In the genomic region with DNA sequence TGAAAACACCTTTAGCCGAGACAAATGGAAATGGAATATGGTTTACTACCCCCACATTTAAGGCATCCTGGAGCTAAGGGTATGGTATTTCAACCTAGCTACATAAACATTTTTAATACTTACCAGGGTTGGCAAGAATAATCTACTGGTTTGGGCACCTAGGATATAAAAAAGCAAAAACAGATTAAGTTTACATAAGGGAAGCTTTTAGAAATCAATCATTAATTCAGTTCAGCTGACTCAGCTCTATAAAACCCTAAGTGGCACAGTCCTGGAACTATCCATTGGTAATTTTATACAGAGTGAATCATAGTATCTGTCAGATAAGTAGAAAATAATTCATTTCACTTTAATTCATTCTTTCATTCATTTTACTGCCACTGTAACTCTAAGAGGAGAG, we compare ENCODE assay signal across 3 cellular contexts.
A peak's percentile ranks its signal among the peaks of the same experiment; 100 is the strongest.
TF ChIP-seq lines count a peak whose summit lies in the region.

No MANE protein-coding gene starts in this region.

TF ChIP-seq in SK-N-SH treated with all-trans-retinoic acid at 6 μM for 48 hours, 23 proteins besides CTCF, POLR2A, EP300 and RAD21:
- TF ChIP-seq ISL1 (CRISPR knock-in tag; IDR thresholded peaks at IDR 0.05) (peak; percentile 74), POU6F1 (CRISPR knock-in tag; IDR thresholded peaks at IDR 0.05; ENCODE audit: borderline replicate concordance, low read depth) (no peak)
- TF ChIP-seq, protein P1, sequence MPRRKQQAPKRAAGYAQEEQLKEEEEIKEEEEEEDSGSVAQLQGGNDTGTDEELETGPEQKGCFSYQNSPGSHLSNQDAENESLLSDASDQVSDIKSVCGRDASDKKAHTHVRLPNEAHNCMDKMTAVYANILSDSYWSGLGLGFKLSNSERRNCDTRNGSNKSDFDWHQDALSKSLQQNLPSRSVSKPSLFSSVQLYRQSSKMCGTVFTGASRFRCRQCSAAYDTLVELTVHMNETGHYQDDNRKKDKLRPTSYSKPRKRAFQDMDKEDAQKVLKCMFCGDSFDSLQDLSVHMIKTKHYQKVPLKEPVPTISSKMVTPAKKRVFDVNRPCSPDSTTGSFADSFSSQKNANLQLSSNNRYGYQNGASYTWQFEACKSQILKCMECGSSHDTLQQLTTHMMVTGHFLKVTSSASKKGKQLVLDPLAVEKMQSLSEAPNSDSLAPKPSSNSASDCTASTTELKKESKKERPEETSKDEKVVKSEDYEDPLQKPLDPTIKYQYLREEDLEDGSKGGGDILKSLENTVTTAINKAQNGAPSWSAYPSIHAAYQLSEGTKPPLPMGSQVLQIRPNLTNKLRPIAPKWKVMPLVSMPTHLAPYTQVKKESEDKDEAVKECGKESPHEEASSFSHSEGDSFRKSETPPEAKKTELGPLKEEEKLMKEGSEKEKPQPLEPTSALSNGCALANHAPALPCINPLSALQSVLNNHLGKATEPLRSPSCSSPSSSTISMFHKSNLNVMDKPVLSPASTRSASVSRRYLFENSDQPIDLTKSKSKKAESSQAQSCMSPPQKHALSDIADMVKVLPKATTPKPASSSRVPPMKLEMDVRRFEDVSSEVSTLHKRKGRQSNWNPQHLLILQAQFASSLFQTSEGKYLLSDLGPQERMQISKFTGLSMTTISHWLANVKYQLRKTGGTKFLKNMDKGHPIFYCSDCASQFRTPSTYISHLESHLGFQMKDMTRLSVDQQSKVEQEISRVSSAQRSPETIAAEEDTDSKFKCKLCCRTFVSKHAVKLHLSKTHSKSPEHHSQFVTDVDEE (CRISPR knock-in tag; IDR thresholded peaks at IDR 0.05): no peak

TF ChIP-seq in SK-N-SH, 30 proteins besides CTCF, POLR2A, EP300 and RAD21:
- TF ChIP-seq GATA2 (CRISPR knock-in tag; IDR thresholded peaks at IDR 0.05) (no peak), TEAD4 (IDR thresholded peaks at IDR 0.05; ENCODE audit: borderline replicate concordance, insufficient read depth) (no peak), EZH2phosphoT487 (IDR thresholded peaks at IDR 0.05; ENCODE audit: borderline replicate concordance, low read depth) (no peak), NRF1 (IDR thresholded peaks at IDR 0.05; ENCODE audit: low read depth, low read length) (no peak), RFX5 (IDR thresholded peaks at IDR 0.05; ENCODE audit: low read length) (no peak), YY1 (IDR thresholded peaks at IDR 0.05; ENCODE audit: low read depth) (no peak), FOXJ3 (CRISPR knock-in tag; IDR thresholded peaks at IDR 0.05) (no peak), GABPA (IDR thresholded peaks at IDR 0.05; ENCODE audit: low read depth) (no peak), IRF3 (IDR thresholded peaks at IDR 0.05; ENCODE audit: low read depth, low read length) (no peak), MXI1 (IDR thresholded peaks at IDR 0.05; ENCODE audit: low read depth, low read length) (no peak), FOSL2 (IDR thresholded peaks at IDR 0.05; ENCODE audit: borderline replicate concordance, low read depth) (no peak), RCOR1 (IDR thresholded peaks at IDR 0.05; ENCODE audit: low read length) (no peak), TCF12 (IDR thresholded peaks at IDR 0.05) (no peak)

TF ChIP-seq in IMR-90, 13 proteins besides CTCF, POLR2A, EP300 and RAD21:
- no peak for TF ChIP-seq MAZ (IDR thresholded peaks at IDR 0.05; ENCODE audit: borderline replicate concordance, low read depth, low read length)
- no peak for TF ChIP-seq NFE2L2 (IDR thresholded peaks at IDR 0.05; ENCODE audit: low read depth, low read length)
- TF ChIP-seq CEBPB (IDR thresholded peaks at IDR 0.05; ENCODE audit: low read depth, low read length): no peak
- TF ChIP-seq BHLHE40 (IDR thresholded peaks at IDR 0.05; ENCODE audit: low read depth, low read length): no peak
- no peak for TF ChIP-seq SMC3 (IDR thresholded peaks at IDR 0.05; ENCODE audit: low read depth, low read length)
- TF ChIP-seq USF2 (IDR thresholded peaks at IDR 0.05; ENCODE audit: low read depth, low read length): no peak
- peak; percentile 67 for TF ChIP-seq MAFK (IDR thresholded peaks at IDR 0.05; ENCODE audit: low read depth, low read length)
- no peak for TF ChIP-seq RCOR1 (IDR thresholded peaks at IDR 0.05; ENCODE audit: insufficient replicate concordance, low read length)
